Comparison of ENCODE assay signal across 9 cellular contexts in the genomic region with DNA sequence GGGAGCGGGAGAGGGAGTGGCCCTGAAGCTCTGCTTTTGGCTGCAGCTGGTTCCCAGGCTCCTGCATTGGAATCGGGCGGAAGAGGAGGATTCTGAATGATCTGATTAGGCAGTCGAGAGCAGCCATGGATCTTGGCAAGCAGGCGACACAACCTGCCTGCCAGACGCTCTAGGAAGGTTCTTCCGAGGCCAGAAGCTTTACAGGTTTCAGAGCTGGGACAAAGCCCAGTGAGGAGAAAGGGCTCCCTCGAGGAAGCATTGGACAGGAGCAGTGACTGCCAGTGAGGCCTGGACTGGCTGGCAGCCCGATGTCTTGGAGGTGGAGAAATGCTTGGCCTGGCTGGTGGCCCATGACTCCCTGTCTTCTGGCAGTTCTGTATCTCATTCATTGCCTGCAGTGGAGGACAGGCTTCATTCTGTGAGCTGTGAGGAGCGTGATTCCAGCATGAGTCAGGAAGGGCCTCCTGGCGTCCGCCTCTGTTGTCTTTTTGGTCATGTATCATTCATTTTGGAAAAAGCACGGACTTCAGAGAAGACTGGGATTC.
DNase-seq lines count a peak whose midpoint lies in the region; ATAC-seq and TF ChIP-seq lines count a peak whose summit lies in the region.
"Had no signal": no experiment of that assay in that cellular context is flagged by ENCODE, and none has a peak within 500 bp of the region (broad histone marks: within the 10 kb centered on the region; RNA-seq: fewer than 3 reads in every experiment).

No MANE protein-coding gene starts in this region.

- H3K4me1 Mint-ChIP-seq in nephron progenitor cell = peaks cover 5% of the 10 kb centered on the region
- H3K4me1 Mint-ChIP-seq in activated CD4-positive, alpha-beta T cell treated with anti-CD3 and anti-CD28 coated beads, Interleukin-2, amount 10 ng/mL, durations not matched to agents 24 days and 14 days = no peaks in the 10 kb centered on the region
- H3K4me1 Mint-ChIP-seq: activated B cell treated with CpG ODN at 0.5 μM for 24 hours had no signal

- TF ChIP-seq CTCF in heart left ventricle (IDR thresholded peaks at IDR 0.05) (peak in 1 of 12 donors; percentile 33), gastrocnemius medialis (IDR thresholded peaks at IDR 0.05 in 4 of 5, conservative IDR thresholded peaks at IDR 0.05 in 1 of 5) (no peak), nephron progenitor cell (IDR thresholded peaks at IDR 0.05) (no peak)

- H3K27ac Mint-ChIP-seq in nephron progenitor cell = no peak overlapping the region
- no peak overlapping the region for H3K27ac Mint-ChIP-seq in activated CD4-positive, alpha-beta T cell treated with anti-CD3 and anti-CD28 coated beads, Interleukin-2, amount 10 ng/mL, durations not matched to agents 24 days and 14 days
- H3K27ac Mint-ChIP-seq: activated B cell treated with CpG ODN at 0.5 μM for 24 hours had no signal

- H3K36me3 ChIP-seq in adipocyte (ENCODE audit: control insufficient read depth, insufficient read depth, low read length, severe bottlenecking) = no peaks in the 10 kb centered on the region
- H3K36me3 ChIP-seq in heart left ventricle = no peaks in the 10 kb centered on the region
- H3K36me3 ChIP-seq in gastrocnemius medialis = no peaks in the 10 kb centered on the region

- peak overlapping the region; percentile 34 for H3K4me3 ChIP-seq in adipocyte (ENCODE audit: low read length)
- peak overlapping the region in 1 of 12 donors; percentile 14 for H3K4me3 ChIP-seq in heart left ventricle
- no peak overlapping the region for H3K4me3 ChIP-seq in gastrocnemius medialis

- H3K27me3 Mint-ChIP-seq in nephron progenitor cell (ENCODE audit: low read depth, poor library complexity) = peaks cover 6% of the 10 kb centered on the region
- H3K27me3 Mint-ChIP-seq in activated CD4-positive, alpha-beta T cell treated with anti-CD3 and anti-CD28 coated beads, Interleukin-2, amount 10 ng/mL, durations not matched to agents 24 days and 14 days = no peaks in the 10 kb centered on the region

- intact Hi-C loops in heart left ventricle (cut with DNase I) (loop anchor here in 4 of 10 donors (5.0 to 10.0 kb wide), 3 partner anchors 44 to 54 kb away; no protein-coding TSS in a partner anchor), gastrocnemius medialis (cut with DNase I; ENCODE audit: low total_unique reads) (loop anchor here (5.0 kb wide), 1 partner anchor 49 kb away; no protein-coding TSS in a partner anchor)
- intact Hi-C loops in activated CD4-positive, alpha-beta T cell treated with anti-CD3 and anti-CD28 coated beads, Interleukin-2, amount 10 ng/mL, durations not matched to agents 24 days and 14 days (cut with micrococcal nuclease) = no loop called here

- peaks cover 57% of the 10 kb centered on the region for H3K4me1 ChIP-seq in adipocyte (ENCODE audit: control insufficient read depth, insufficient read depth, low read length)
- peaks cover 4 to 72% (median 57%) of the 10 kb centered on the region in 12 donors for H3K4me1 ChIP-seq in heart left ventricle
- H3K4me1 ChIP-seq in gastrocnemius medialis = peaks cover 27 to 39% of the 10 kb centered on the region in 2 donors

- peak; percentile 94 for DNase-seq in ELR (ENCODE audit: low read depth)
- peak; percentile 87 for DNase-seq in adipocyte (ENCODE audit: low read depth)
- DNase-seq in heart left ventricle = peak; percentile 81 to 94 (median 91)
- DNase-seq in gastrocnemius medialis = peak; percentile 94 to 96
- no peak for DNase-seq in NOMO-1 (lab: John Stamatoyannopoulos, UW; ENCODE audit: unreplicated experiment in 2 of 2)
- DNase-seq in nephron progenitor cell = no peak
- no peak for DNase-seq in activated CD4-positive, alpha-beta T cell treated with anti-CD3 and anti-CD28 coated beads, Interleukin-2, amount 10 ng/mL, durations not matched to agents 24 days and 14 days
- DNase-seq: activated B cell treated with CpG ODN at 0.5 μM for 24 hours had no signal

- peak overlapping the region; percentile 78 for H3K9ac ChIP-seq in adipocyte (ENCODE audit: low read length)

- no peak for TF ChIP-seq POLR2A in heart left ventricle (IDR thresholded peaks at IDR 0.05)
- no peak for TF ChIP-seq POLR2A in gastrocnemius medialis (IDR thresholded peaks at IDR 0.05)

- H3K27me3 ChIP-seq in adipocyte (replicated peaks; ENCODE audit: control insufficient read depth, insufficient read depth, low read length) (no peaks in the 10 kb centered on the region), heart left ventricle (no peaks in the 10 kb centered on the region), gastrocnemius medialis (no peaks in the 10 kb centered on the region)

- H3K9me3 ChIP-seq in adipocyte (ENCODE audit: control insufficient read depth, low read length) (no peaks in the 10 kb centered on the region), heart left ventricle (no peaks in the 10 kb centered on the region), gastrocnemius medialis (no peaks in the 10 kb centered on the region)

- in situ Hi-C loops in gastrocnemius medialis (cut with MboI; ENCODE audit: low sequenced_read_pairs in 4 of 4) = no loop called here

- ATAC-seq in heart left ventricle = peak; percentile 65 to 88 (median 84)
- peak; percentile 97 to 98 for ATAC-seq in gastrocnemius medialis
- no peak for ATAC-seq in GM19467 (IDR thresholded peaks at IDR 0.05; ENCODE audit: unreplicated experiment)

- no peak overlapping the region for H3K4me3 Mint-ChIP-seq in nephron progenitor cell
- H3K4me3 Mint-ChIP-seq in activated CD4-positive, alpha-beta T cell treated with anti-CD3 and anti-CD28 coated beads, Interleukin-2, amount 10 ng/mL, durations not matched to agents 24 days and 14 days = no peak overlapping the region
- H3K4me3 Mint-ChIP-seq: activated B cell treated with CpG ODN at 0.5 μM for 24 hours had no signal

- 13 to 36% (median 20%) methylated on average over 12 to 13 of the region's 13 CpGs for WGBS in heart left ventricle, 4 donors

- peaks cover 7% of the 10 kb centered on the region for H3K9me3 Mint-ChIP-seq in nephron progenitor cell
- H3K9me3 Mint-ChIP-seq in activated CD4-positive, alpha-beta T cell treated with anti-CD3 and anti-CD28 coated beads, Interleukin-2, amount 10 ng/mL, durations not matched to agents 24 days and 14 days = no peaks in the 10 kb centered on the region
- H3K9me3 Mint-ChIP-seq: activated B cell treated with CpG ODN at 0.5 μM for 24 hours had no signal

- H3K27ac ChIP-seq in heart left ventricle (peak overlapping the region in 11 of 12 donors; percentile 40 to 72 (median 60)), gastrocnemius medialis (peak overlapping the region; percentile 4 to 50 (median 34))

- H3K36me3 Mint-ChIP-seq in nephron progenitor cell (ENCODE audit: low read depth) = no peaks in the 10 kb centered on the region
- H3K36me3 Mint-ChIP-seq in activated CD4-positive, alpha-beta T cell treated with anti-CD3 and anti-CD28 coated beads, Interleukin-2, amount 10 ng/mL, durations not matched to agents 24 days and 14 days (ENCODE audit: low read depth) = no peaks in the 10 kb centered on the region

Comparison
In these comparisons a context has a peak if more than half of its experiments do, and no peak if none do; other contexts are left out.
1. DNase-seq: peak in ELR (single experiment), adipocyte (single experiment), heart left ventricle (5 of 5) and gastrocnemius medialis (2 of 2); none in NOMO-1 (0 of 2), nephron progenitor cell (single experiment) and activated CD4-positive, alpha-beta T cell treated with anti-CD3 and anti-CD28 coated beads, Interleukin-2, amount 10 ng/mL, durations not matched to agents 24 days and 14 days (single experiment).